18 cellular contexts compared by ENCODE assay signal in the genomic region with DNA sequence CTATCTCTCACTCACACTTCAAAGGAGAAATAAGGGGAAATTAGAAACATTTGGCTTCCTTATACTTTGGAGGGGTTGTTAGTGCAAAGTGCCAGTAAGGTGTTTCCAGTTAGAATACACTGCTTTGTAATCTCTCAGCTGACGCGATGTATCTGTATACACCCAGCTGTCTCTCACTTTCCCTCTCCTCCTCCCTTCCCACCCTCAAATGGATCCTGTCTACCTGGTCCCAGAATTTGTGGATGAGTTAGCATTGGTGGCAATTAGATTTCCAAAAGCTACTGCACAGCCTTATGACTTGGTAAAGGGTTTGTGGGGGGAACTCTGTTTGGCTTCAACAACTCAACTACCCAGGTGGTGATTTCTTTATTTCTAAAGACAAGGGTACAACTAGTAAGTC. TPM values are rescaled to one million over a fixed set of nuclear protein-coding genes. Genes with fewer than 3 reads are reported as not detected.
A peak's percentile ranks its signal among the peaks of the same experiment; 100 is the strongest.
DNase-seq lines count a peak whose midpoint lies in the region; ATAC-seq and TF ChIP-seq lines count a peak whose summit lies in the region.
"Had no signal": no experiment of that assay in that cellular context is flagged by ENCODE, and none has a peak within 500 bp of the region (broad histone marks: within the 10 kb centered on the region; RNA-seq: fewer than 3 reads in every experiment).

No MANE protein-coding gene starts in this region.

- H3K9ac ChIP-seq in duodenal mucosa (ENCODE audit: low read depth in 1 of 2, low read length in 2 of 2) = peak overlapping the region; percentile 12 to 26

- H3K27me3 ChIP-seq in left ventricle myocardium inferior (ENCODE audit: low read depth) = no peaks in the 10 kb centered on the region
- no peaks in the 10 kb centered on the region for H3K27me3 ChIP-seq in duodenal mucosa (ENCODE audit: control insufficient read depth in 1 of 2, insufficient read depth in 2 of 2, low read length in 2 of 2)
- no peaks in the 10 kb centered on the region for H3K27me3 ChIP-seq in muscle layer of duodenum (ENCODE audit: low read depth, low read length)
- H3K27me3 ChIP-seq: SJCRH30 had no signal

- no peak for ATAC-seq in left ventricle myocardium superior
- ATAC-seq: activated CD8-positive, alpha-beta memory T cell treated with anti-CD3 and anti-CD28 coated beads, Interleukin-2, amount 10 ng/mL, durations not matched to agents 7 days and 5 days had no signal

- H3K27me3 Mint-ChIP-seq in type B pancreatic cell = no peaks in the 10 kb centered on the region
- H3K27me3 Mint-ChIP-seq: activated CD8-positive, alpha-beta memory T cell treated with anti-CD3 and anti-CD28 coated beads, Interleukin-2, amount 10 ng/mL, durations not matched to agents 7 days and 5 days had no signal

- no peaks in the 10 kb centered on the region for H3K9me3 ChIP-seq in left ventricle myocardium inferior (replicated peaks)
- no peaks in the 10 kb centered on the region for H3K9me3 ChIP-seq in duodenal mucosa (ENCODE audit: control insufficient read depth in 1 of 2, low read length in 2 of 2)
- no peaks in the 10 kb centered on the region for H3K9me3 ChIP-seq in muscle layer of duodenum (ENCODE audit: control insufficient read depth in 1 of 2, low read length in 2 of 2)
- H3K9me3 ChIP-seq: SJCRH30 had no signal

- no peaks in the 10 kb centered on the region for H3K9me3 Mint-ChIP-seq in type B pancreatic cell
- H3K9me3 Mint-ChIP-seq: neural crest cell had no signal

- intact Hi-C loops in left ventricle myocardium inferior (cut with micrococcal nuclease) (no loop called here), left ventricle myocardium superior (cut with micrococcal nuclease) (no loop called here)

- H3K4me1 ChIP-seq in left ventricle myocardium inferior = peaks cover 93% of the 10 kb centered on the region
- peaks cover 62 to 71% of the 10 kb centered on the region in 2 donors for H3K4me1 ChIP-seq in duodenal mucosa (ENCODE audit: control insufficient read depth in 1 of 2, insufficient read depth in 2 of 2, low read length in 2 of 2)
- H3K4me1 ChIP-seq in muscle layer of duodenum (ENCODE audit: control insufficient read depth in 1 of 2, insufficient read depth in 2 of 2, low read length in 2 of 2) = peaks cover 21 to 43% of the 10 kb centered on the region in 2 donors

- peaks cover 62% of the 10 kb centered on the region for H3K36me3 Mint-ChIP-seq in type B pancreatic cell

- DNase-seq in left ventricle myocardium inferior (no peak), left ventricle myocardium superior (no peak), type B pancreatic cell (ENCODE audit: extremely low spot score, unreplicated experiment) (no peak), 8988T (no peak), HUDEP-2 (lab: John Stamatoyannopoulos, UW; ENCODE audit: unreplicated experiment in 76 of 76) (no peak), D341Med (ENCODE audit: low spot score) (no peak)
- DNase-seq: activated CD8-positive, alpha-beta memory T cell treated with anti-CD3 and anti-CD28 coated beads, Interleukin-2, amount 10 ng/mL, durations not matched to agents 7 days and 5 days; activated effector memory CD4-positive, alpha-beta T cell treated with anti-CD3 and anti-CD28 coated beads, Interleukin-2, amount 50 U/mL, for 16 hours; CD4-positive, alpha-beta memory T cell; cerebellar nuclear complex; NCI-H1694; SJCRH30; stimulated activated CD4-positive, alpha-beta T cell treated with anti-CD3 and anti-CD28 coated beads, Interleukin-1b, Interleukin-23, amount 100 ng/mL, for 48 hours; T-helper 9 cell had no signal

- H3K4me1 Mint-ChIP-seq in type B pancreatic cell (ENCODE audit: unreplicated experiment) = peaks cover 57% of the 10 kb centered on the region

- H3K36me3 ChIP-seq in left ventricle myocardium inferior = peaks cover 32% of the 10 kb centered on the region
- peaks cover 40 to 72% of the 10 kb centered on the region in 2 donors for H3K36me3 ChIP-seq in duodenal mucosa (ENCODE audit: control insufficient read depth in 1 of 2, insufficient read depth in 2 of 2, low read length in 2 of 2)
- peaks cover 0 to 12% of the 10 kb centered on the region in 2 donors for H3K36me3 ChIP-seq in muscle layer of duodenum (ENCODE audit: control insufficient read depth in 1 of 2, insufficient read depth in 2 of 2, low read length in 2 of 2)

- TF ChIP-seq CTCF in left ventricle myocardium inferior (IDR thresholded peaks at IDR 0.05; ENCODE audit: borderline replicate concordance) = no peak
- no peak for TF ChIP-seq CTCF in type B pancreatic cell (conservative IDR thresholded peaks at IDR 0.05)

- peak overlapping the region; percentile 92 for H3K27ac Mint-ChIP-seq in type B pancreatic cell
- H3K27ac Mint-ChIP-seq: activated CD8-positive, alpha-beta memory T cell treated with anti-CD3 and anti-CD28 coated beads, Interleukin-2, amount 10 ng/mL, durations not matched to agents 7 days and 5 days had no signal

- H3K4me3 Mint-ChIP-seq in type B pancreatic cell = peak overlapping the region; percentile 9
- H3K4me3 Mint-ChIP-seq: activated CD8-positive, alpha-beta memory T cell treated with anti-CD3 and anti-CD28 coated beads, Interleukin-2, amount 10 ng/mL, durations not matched to agents 7 days and 5 days; neural crest cell had no signal

- peak overlapping the region; percentile 97 for H3K27ac ChIP-seq in left ventricle myocardium inferior (replicated peaks)
- H3K27ac ChIP-seq in duodenal mucosa (ENCODE audit: low read depth, low read length) = no peak overlapping the region
- H3K27ac ChIP-seq in muscle layer of duodenum (ENCODE audit: low read length) = peak overlapping the region; percentile 76
- H3K27ac ChIP-seq: SJCRH30 had no signal

- H3K4me3 ChIP-seq in left ventricle myocardium inferior = no peak overlapping the region
- no peak overlapping the region for H3K4me3 ChIP-seq in duodenal mucosa (ENCODE audit: low read depth in 1 of 2, low read length in 2 of 2)
- no peak overlapping the region for H3K4me3 ChIP-seq in muscle layer of duodenum (ENCODE audit: low read depth in 1 of 2, low read length in 2 of 2)
- H3K4me3 ChIP-seq: lung, SJCRH30 had no signal

RNA-seq across cellular contexts. Expression of a gene that starts 10.5 kb away (rescaled TPM):
- total RNA-seq in left ventricle myocardium inferior = 385 TPM
- total RNA-seq in left ventricle myocardium superior = 298 TPM
- total RNA-seq in type B pancreatic cell (ENCODE audit: low replicate concordance) = 237 and 306 TPM in 2 replicates
